In the genomic region with DNA sequence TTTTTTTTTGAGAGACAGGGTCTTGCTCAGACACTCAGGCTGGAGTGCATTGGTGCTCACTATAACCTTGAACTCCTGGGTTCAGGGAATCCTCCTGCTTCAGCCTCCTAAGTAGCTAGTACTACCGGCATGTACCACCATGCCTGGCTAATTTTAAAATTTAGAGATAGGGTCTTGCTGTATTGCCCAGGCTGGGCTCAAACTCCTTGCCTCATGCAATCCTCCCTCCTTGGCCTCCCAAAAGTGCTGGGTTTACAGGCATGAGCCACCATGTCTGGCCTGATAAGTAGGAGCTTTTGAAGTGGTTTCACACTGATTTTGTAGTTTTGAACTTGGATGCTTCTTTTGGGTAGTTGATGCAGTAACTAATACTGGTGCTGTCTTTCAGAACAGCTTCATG, we compare ENCODE assay signal across 1 cellular context.
TF ChIP-seq lines count a peak whose summit lies in the region.

No MANE protein-coding gene starts in this region.

TF ChIP-seq in GM23338, 12 proteins besides CTCF, POLR2A, EP300 and RAD21:
- TF ChIP-seq ZNF331 (CRISPR knock-in tag; IDR thresholded peaks at IDR 0.05; ENCODE audit: low read depth), result no peak
- no peak for TF ChIP-seq POLR2AphosphoS5 (IDR thresholded peaks at IDR 0.05; ENCODE audit: low read depth)
- no peak for TF ChIP-seq JUNB (IDR thresholded peaks at IDR 0.05; ENCODE audit: unreplicated experiment)
- no peak for TF ChIP-seq EZH2phosphoT487 (IDR thresholded peaks at IDR 0.05; ENCODE audit: unreplicated experiment)
- TF ChIP-seq ZNF114 (CRISPR knock-in tag; IDR thresholded peaks at IDR 0.05), result no peak
- TF ChIP-seq, protein P1, sequence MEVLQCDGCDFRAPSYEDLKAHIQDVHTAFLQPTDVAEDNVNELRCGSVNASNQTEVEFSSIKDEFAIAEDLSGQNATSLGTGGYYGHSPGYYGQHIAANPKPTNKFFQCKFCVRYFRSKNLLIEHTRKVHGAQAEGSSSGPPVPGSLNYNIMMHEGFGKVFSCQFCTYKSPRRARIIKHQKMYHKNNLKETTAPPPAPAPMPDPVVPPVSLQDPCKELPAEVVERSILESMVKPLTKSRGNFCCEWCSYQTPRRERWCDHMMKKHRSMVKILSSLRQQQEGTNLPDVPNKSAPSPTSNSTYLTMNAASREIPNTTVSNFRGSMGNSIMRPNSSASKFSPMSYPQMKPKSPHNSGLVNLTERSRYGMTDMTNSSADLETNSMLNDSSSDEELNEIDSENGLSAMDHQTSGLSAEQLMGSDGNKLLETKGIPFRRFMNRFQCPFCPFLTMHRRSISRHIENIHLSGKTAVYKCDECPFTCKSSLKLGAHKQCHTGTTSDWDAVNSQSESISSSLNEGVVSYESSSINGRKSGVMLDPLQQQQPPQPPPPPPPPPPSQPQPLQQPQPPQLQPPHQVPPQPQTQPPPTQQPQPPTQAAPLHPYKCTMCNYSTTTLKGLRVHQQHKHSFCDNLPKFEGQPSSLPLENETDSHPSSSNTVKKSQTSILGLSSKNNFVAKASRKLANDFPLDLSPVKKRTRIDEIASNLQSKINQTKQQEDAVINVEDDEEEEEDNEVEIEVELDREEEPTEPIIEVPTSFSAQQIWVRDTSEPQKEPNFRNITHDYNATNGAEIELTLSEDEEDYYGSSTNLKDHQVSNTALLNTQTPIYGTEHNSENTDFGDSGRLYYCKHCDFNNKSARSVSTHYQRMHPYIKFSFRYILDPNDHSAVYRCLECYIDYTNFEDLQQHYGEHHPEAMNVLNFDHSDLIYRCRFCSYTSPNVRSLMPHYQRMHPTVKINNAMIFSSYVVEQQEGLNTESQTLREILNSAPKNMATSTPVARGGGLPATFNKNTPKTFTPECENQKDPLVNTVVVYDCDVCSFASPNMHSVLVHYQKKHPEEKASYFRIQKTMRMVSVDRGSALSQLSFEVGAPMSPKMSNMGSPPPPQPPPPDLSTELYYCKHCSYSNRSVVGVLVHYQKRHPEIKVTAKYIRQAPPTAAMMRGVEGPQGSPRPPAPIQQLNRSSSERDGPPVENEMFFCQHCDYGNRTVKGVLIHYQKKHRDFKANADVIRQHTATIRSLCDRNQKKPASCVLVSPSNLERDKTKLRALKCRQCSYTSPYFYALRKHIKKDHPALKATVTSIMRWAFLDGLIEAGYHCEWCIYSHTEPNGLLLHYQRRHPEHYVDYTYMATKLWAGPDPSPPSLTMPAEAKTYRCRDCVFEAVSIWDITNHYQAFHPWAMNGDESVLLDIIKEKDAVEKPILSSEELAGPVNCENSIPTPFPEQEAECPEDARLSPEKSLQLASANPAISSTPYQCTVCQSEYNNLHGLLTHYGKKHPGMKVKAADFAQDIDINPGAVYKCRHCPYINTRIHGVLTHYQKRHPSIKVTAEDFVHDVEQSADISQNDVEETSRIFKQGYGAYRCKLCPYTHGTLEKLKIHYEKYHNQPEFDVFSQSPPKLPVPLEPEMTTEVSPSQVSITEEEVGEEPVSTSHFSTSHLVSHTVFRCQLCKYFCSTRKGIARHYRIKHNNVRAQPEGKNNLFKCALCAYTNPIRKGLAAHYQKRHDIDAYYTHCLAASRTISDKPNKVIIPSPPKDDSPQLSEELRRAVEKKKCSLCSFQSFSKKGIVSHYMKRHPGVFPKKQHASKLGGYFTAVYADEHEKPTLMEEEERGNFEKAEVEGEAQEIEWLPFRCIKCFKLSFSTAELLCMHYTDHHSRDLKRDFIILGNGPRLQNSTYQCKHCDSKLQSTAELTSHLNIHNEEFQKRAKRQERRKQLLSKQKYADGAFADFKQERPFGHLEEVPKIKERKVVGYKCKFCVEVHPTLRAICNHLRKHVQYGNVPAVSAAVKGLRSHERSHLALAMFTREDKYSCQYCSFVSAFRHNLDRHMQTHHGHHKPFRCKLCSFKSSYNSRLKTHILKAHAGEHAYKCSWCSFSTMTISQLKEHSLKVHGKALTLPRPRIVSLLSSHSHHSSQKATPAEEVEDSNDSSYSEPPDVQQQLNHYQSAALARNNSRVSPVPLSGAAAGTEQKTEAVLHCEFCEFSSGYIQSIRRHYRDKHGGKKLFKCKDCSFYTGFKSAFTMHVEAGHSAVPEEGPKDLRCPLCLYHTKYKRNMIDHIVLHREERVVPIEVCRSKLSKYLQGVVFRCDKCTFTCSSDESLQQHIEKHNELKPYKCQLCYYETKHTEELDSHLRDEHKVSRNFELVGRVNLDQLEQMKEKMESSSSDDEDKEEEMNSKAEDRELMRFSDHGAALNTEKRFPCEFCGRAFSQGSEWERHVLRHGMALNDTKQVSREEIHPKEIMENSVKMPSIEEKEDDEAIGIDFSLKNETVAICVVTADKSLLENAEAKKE (CRISPR knock-in tag; IDR thresholded peaks at IDR 0.05), result no peak
- no peak for TF ChIP-seq STAT1 (IDR thresholded peaks at IDR 0.05; ENCODE audit: unreplicated experiment)
- no peak for TF ChIP-seq EZH2 (IDR thresholded peaks at IDR 0.05; ENCODE audit: low read depth, unreplicated experiment)
- TF ChIP-seq, protein P2, sequence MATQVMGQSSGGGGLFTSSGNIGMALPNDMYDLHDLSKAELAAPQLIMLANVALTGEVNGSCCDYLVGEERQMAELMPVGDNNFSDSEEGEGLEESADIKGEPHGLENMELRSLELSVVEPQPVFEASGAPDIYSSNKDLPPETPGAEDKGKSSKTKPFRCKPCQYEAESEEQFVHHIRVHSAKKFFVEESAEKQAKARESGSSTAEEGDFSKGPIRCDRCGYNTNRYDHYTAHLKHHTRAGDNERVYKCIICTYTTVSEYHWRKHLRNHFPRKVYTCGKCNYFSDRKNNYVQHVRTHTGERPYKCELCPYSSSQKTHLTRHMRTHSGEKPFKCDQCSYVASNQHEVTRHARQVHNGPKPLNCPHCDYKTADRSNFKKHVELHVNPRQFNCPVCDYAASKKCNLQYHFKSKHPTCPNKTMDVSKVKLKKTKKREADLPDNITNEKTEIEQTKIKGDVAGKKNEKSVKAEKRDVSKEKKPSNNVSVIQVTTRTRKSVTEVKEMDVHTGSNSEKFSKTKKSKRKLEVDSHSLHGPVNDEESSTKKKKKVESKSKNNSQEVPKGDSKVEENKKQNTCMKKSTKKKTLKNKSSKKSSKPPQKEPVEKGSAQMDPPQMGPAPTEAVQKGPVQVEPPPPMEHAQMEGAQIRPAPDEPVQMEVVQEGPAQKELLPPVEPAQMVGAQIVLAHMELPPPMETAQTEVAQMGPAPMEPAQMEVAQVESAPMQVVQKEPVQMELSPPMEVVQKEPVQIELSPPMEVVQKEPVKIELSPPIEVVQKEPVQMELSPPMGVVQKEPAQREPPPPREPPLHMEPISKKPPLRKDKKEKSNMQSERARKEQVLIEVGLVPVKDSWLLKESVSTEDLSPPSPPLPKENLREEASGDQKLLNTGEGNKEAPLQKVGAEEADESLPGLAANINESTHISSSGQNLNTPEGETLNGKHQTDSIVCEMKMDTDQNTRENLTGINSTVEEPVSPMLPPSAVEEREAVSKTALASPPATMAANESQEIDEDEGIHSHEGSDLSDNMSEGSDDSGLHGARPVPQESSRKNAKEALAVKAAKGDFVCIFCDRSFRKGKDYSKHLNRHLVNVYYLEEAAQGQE (IDR thresholded peaks at IDR 0.05; ENCODE audit: unreplicated experiment), result no peak
- TF ChIP-seq CREB1 (CRISPR knock-in tag; IDR thresholded peaks at IDR 0.05; ENCODE audit: low read depth), result no peak
- no peak for TF ChIP-seq NANOG (IDR thresholded peaks at IDR 0.05; ENCODE audit: borderline replicate concordance)
- TF ChIP-seq, protein P3, sequence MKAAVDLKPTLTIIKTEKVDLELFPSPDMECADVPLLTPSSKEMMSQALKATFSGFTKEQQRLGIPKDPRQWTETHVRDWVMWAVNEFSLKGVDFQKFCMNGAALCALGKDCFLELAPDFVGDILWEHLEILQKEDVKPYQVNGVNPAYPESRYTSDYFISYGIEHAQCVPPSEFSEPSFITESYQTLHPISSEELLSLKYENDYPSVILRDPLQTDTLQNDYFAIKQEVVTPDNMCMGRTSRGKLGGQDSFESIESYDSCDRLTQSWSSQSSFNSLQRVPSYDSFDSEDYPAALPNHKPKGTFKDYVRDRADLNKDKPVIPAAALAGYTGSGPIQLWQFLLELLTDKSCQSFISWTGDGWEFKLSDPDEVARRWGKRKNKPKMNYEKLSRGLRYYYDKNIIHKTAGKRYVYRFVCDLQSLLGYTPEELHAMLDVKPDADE (IDR thresholded peaks at IDR 0.05), result no peak
